8 cellular contexts compared by ENCODE assay signal in genomic region chr11:110710520-110711381, GRCh38. TPM values are rescaled to one million over a fixed set of nuclear protein-coding genes. Genes with fewer than 3 reads are reported as not detected.
A peak's percentile ranks its signal among the peaks of the same experiment; 100 is the strongest.
DNase-seq lines count a peak whose midpoint lies in the region; ATAC-seq lines count a peak whose summit lies in the region.

No MANE protein-coding gene starts in this region.

- peak overlapping the region; percentile 92 for H3K4me3 ChIP-seq in ACC112 (ENCODE audit: low read depth, low read length)
- H3K4me3 ChIP-seq in right cardiac atrium (ENCODE audit: low read length): peak overlapping the region; percentile 64

- no peaks in the 10 kb centered on the region for H3K9me3 Mint-ChIP-seq in activated T-helper 17 cell treated with anti-CD3 and anti-CD28 coated beads, Interleukin-2, amount 50 U/mL, for 72 hours

- peak overlapping the region; percentile 54 for H3K4me3 Mint-ChIP-seq in activated T-helper 17 cell treated with anti-CD3 and anti-CD28 coated beads, Interleukin-2, amount 50 U/mL, for 72 hours

- peak; percentile 18 for DNase-seq in H4 (ENCODE audit: low spot score)
- peak; percentile 21 to 55 (median 45) for DNase-seq in right cardiac atrium
- peak; percentile 18 to 88 (median 39) for DNase-seq in posterior cingulate gyrus
- no peak for DNase-seq in RKO (ENCODE audit: low spot score)
- DNase-seq in T1000 (lab: John Stamatoyannopoulos, UW): no peak
- no peak for DNase-seq in HuH-7 (ENCODE audit: low spot score)

- ATAC-seq in activated T-helper 17 cell treated with anti-CD3 and anti-CD28 coated beads, Interleukin-2, amount 50 U/mL, for 72 hours (replicated peaks): no peak
- ATAC-seq in right cardiac atrium: peak in 1 of 2 donors; percentile 19

- H3K4me1 ChIP-seq in ACC112 (ENCODE audit: control insufficient read depth, insufficient read depth, low read length, unreplicated experiment): peaks cover 22% of the 10 kb centered on the region
- H3K4me1 ChIP-seq in right cardiac atrium (ENCODE audit: control insufficient read depth, insufficient read depth, low read length): no peaks in the 10 kb centered on the region

- no peaks in the 10 kb centered on the region for H3K36me3 ChIP-seq in ACC112 (ENCODE audit: insufficient read depth, low read length)

- H3K27ac ChIP-seq in ACC112 (ENCODE audit: low read depth, low read length): no peak overlapping the region
- no peak overlapping the region for H3K27ac ChIP-seq in right cardiac atrium (ENCODE audit: low read length)

- no peaks in the 10 kb centered on the region for H3K27me3 ChIP-seq in ACC112 (ENCODE audit: insufficient read depth, low read length)
- H3K27me3 ChIP-seq in right cardiac atrium (ENCODE audit: control insufficient read depth, insufficient read depth): no peaks in the 10 kb centered on the region

- no peak overlapping the region for H3K27ac Mint-ChIP-seq in activated T-helper 17 cell treated with anti-CD3 and anti-CD28 coated beads, Interleukin-2, amount 50 U/mL, for 72 hours

- no peaks in the 10 kb centered on the region for H3K36me3 Mint-ChIP-seq in activated T-helper 17 cell treated with anti-CD3 and anti-CD28 coated beads, Interleukin-2, amount 50 U/mL, for 72 hours (ENCODE audit: low read depth)

- peaks cover 57% of the 10 kb centered on the region for H3K27me3 Mint-ChIP-seq in activated T-helper 17 cell treated with anti-CD3 and anti-CD28 coated beads, Interleukin-2, amount 50 U/mL, for 72 hours

- H2AFZ ChIP-seq in ACC112 (ENCODE audit: low read length, unreplicated experiment): peak overlapping the region; percentile 34

- intact Hi-C loops in right cardiac atrium (cut with DNase I) (loop anchor here in 2 of 4 donors (10.0 kb wide), 2 partner anchors 154 to 514 kb away; no protein-coding TSS in a partner anchor), posterior cingulate gyrus (cut with DNase I) (no loop called here)

- WGBS in right cardiac atrium: 10% methylated on average over 35 of the region's 35 CpGs

- H3K9me3 ChIP-seq in right cardiac atrium (ENCODE audit: control insufficient read depth, low read length): no peaks in the 10 kb centered on the region

- no peaks in the 10 kb centered on the region for H3K4me1 Mint-ChIP-seq in activated T-helper 17 cell treated with anti-CD3 and anti-CD28 coated beads, Interleukin-2, amount 50 U/mL, for 72 hours

- H3K79me2 ChIP-seq in ACC112 (ENCODE audit: control insufficient read depth, insufficient read depth, low read length, unreplicated experiment): no peaks in the 10 kb centered on the region

RNA-seq across cellular contexts. Expression of gene ARHGAP20, which starts 1.5 kb away (rescaled TPM):
- total RNA-seq in H4 (2014; rRNA removed; shearing (Covaris generic)): 0.58 and 1.5 TPM in 2 replicates
- total RNA-seq in activated T-helper 17 cell treated with anti-CD3 and anti-CD28 coated beads, Interleukin-2, amount 50 U/mL, for 72 hours: not detected
- total RNA-seq in right cardiac atrium: under 1 TPM; 0.34 to 0.78 (median 0.42) TPM
- 0.29 TPM for polyA plus RNA-seq in right cardiac atrium

Comparison
In these comparisons a context has a peak if more than half of its experiments do, and no peak if none do; other contexts are left out.
1. DNase-seq: peak in H4 (single experiment), right cardiac atrium (3 of 3) and posterior cingulate gyrus (10 of 10); none in RKO (single experiment), T1000 (single experiment) and HuH-7 (single experiment).